Comparison of ENCODE assay signal across 10 cellular contexts in the genomic region with DNA sequence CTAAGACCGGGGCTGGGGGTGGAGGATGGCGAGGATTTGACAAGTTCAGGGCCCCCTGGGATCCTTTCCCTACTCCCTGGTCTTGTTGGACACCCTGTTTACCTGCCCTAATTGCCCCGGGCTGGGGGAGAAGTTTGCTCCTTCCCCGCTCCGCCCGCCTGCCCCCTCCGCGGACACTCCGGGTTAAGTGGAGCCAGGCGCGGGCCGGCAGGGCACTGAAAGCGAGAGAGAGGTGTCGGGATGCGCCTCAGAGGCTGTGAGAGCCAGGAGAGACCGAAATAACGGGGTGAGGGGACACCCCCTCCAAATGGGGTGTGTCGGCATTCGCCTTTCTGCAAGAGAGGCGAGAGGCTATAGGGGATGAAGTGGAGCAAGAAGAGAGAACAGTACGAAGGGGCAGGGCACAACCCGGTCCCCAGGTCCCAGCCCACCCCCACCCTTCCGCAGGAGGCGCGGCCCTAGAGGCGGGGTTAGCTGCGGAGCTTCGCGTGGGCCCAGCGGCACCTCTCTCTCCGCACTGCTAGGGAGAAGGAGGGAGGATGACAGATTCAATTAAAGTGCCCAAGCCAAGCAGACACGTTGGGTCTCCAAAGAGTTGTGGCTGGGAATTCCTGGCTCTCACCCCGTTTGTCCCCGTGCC. TPM values are rescaled to one million over a fixed set of nuclear protein-coding genes. Genes with fewer than 3 reads are reported as not detected.
A peak's percentile ranks its signal among the peaks of the same experiment; 100 is the strongest.
DNase-seq lines count a peak whose midpoint lies in the region; ATAC-seq, FAIRE-seq and TF ChIP-seq lines count a peak whose summit lies in the region.
"Had no signal": no experiment of that assay in that cellular context is flagged by ENCODE, and none has a peak within 500 bp of the region (broad histone marks: within the 10 kb centered on the region; RNA-seq: fewer than 3 reads in every experiment).

No MANE protein-coding gene starts in this region.

- peak overlapping the region; percentile 49 to 67 (median 56) for H3K4me3 ChIP-seq in BLaER1 treated with 17β-estradiol and CSF1 and Interleukin-3, amounts not matched to agents 10 nM and 100 nM
- H3K4me3 ChIP-seq in mucosa of stomach (ENCODE audit: low read length): peak overlapping the region; percentile 19

- H4K91ac ChIP-seq in H9 (ENCODE audit: insufficient read length, low read depth, low read length): no peak overlapping the region

- H3K79me1 ChIP-seq in H9 (ENCODE audit: insufficient read depth, low read depth, low read length, poor library complexity, severe bottlenecking): no peaks in the 10 kb centered on the region

- no CpG with 5 or more reads among the region's 34 CpGs for WGBS in H9 (ENCODE audit: extremely low coverage, insufficient read length, low lambda C conversion rate)

- H2BK15ac ChIP-seq in H9 (ENCODE audit: low read depth, low read length): no peak overlapping the region

- no peak for TF ChIP-seq CTCF in H9 (conservative IDR thresholded peaks at IDR 0.05)

- no peak overlapping the region for H2AK5ac ChIP-seq in H9 (ENCODE audit: insufficient read length, low read length)

- no peak overlapping the region for H2BK12ac ChIP-seq in H9 (ENCODE audit: insufficient read length, low read depth, low read length)

- H3K14ac ChIP-seq in H9 (ENCODE audit: insufficient read depth, low read length): no peak overlapping the region

- POLR2A ChIA-PET in activated naive CD8-positive, alpha-beta T cell treated with anti-CD3 and anti-CD28 coated beads, Interleukin-2, amount 10 ng/mL, durations not matched to agents 7 days and 5 days (lab: Charles Lee): interaction anchor here (0.6 to 1.0 kb wide), 2 partner anchors 15 to 99 kb away, joined by 3 read pairs; partner anchors contain the start of gene FLAD1

- no peak overlapping the region for H2BK20ac ChIP-seq in H9 (ENCODE audit: low read depth, low read length, poor library complexity, severe bottlenecking)

- no peak overlapping the region for H3K27ac ChIP-seq in BLaER1 treated with 17β-estradiol and CSF1 and Interleukin-3, amounts not matched to agents 10 nM and 100 nM
- H3K27ac ChIP-seq in H9 (ENCODE audit: insufficient read length, low read depth, low read length): no peak overlapping the region

- H3K4me1 Mint-ChIP-seq in H9: peaks cover 32 to 54% of the 10 kb centered on the region in 2 experiments
- peaks cover 41% of the 10 kb centered on the region for H3K4me1 Mint-ChIP-seq in activated naive CD8-positive, alpha-beta T cell treated with anti-CD3 and anti-CD28 coated beads, Interleukin-2, amount 10 ng/mL, durations not matched to agents 7 days and 5 days

- no peak for FAIRE-seq in urothelium cell line (lab: Jason Lieb, UNC)

- H3K4me3 Mint-ChIP-seq in H9: peak overlapping the region; percentile 34 to 74; a peak in 4 of 5 replicates
- H3K4me3 Mint-ChIP-seq in activated naive CD8-positive, alpha-beta T cell treated with anti-CD3 and anti-CD28 coated beads, Interleukin-2, amount 10 ng/mL, durations not matched to agents 7 days and 5 days: peak overlapping the region; percentile 12

- H2AFZ ChIP-seq in H9 (ENCODE audit: low read length): no peak overlapping the region

- H4K20me1 ChIP-seq in BLaER1 treated with 17β-estradiol and CSF1 and Interleukin-3, amounts not matched to agents 10 nM and 100 nM: peaks cover 33 to 66% (median 51%) of the 10 kb centered on the region in 11 experiments; a peak in 20 of 22 replicates
- no peaks in the 10 kb centered on the region for H4K20me1 ChIP-seq in H9 (ENCODE audit: control insufficient read depth, insufficient read depth, insufficient read length)

- H3K18ac ChIP-seq in H9 (ENCODE audit: insufficient read length, low read depth, low read length): no peak overlapping the region

- H3K4me2 ChIP-seq in BLaER1 treated with 17β-estradiol and CSF1 and Interleukin-3, amounts not matched to agents 10 nM and 100 nM: peak overlapping the region; percentile 94 to 100 (median 98)
- peak overlapping the region; percentile 26 for H3K4me2 ChIP-seq in H9 (ENCODE audit: insufficient read depth, insufficient read length, low read length)

- no peak overlapping the region for H4K8ac ChIP-seq in H9 (replicated peaks; ENCODE audit: insufficient read length, low read depth, low read length)

- H2BK120ac ChIP-seq in H9 (ENCODE audit: low read depth, low read length, poor library complexity, severe bottlenecking): no peak overlapping the region

- no peaks in the 10 kb centered on the region for H3K9me3 ChIP-seq in BLaER1 treated with 17β-estradiol and CSF1 and Interleukin-3, amounts not matched to agents 10 nM and 100 nM (replicated peaks in 1 of 11)
- H3K9me3 ChIP-seq in H9 (ENCODE audit: control insufficient read depth, low read depth, low read length): no peaks in the 10 kb centered on the region
- H3K9me3 ChIP-seq in mucosa of stomach (ENCODE audit: control insufficient read depth, low read length): no peaks in the 10 kb centered on the region

- no peak for ATAC-seq in activated naive CD8-positive, alpha-beta T cell treated with anti-CD3 and anti-CD28 coated beads, Interleukin-2, amount 10 ng/mL, durations not matched to agents 7 days and 5 days (ENCODE audit: low read depth)
- no peak for ATAC-seq in GM18858 (IDR thresholded peaks at IDR 0.05; ENCODE audit: unreplicated experiment)
- ATAC-seq: SK-N-SH treated with all-trans-retinoic acid at 6 μM for 48 hours had no signal

- H3K56ac ChIP-seq in H9 (ENCODE audit: insufficient read length, low read depth, low read length): no peak overlapping the region

- H3K36me3 Mint-ChIP-seq in H9 (ENCODE audit: insufficient read depth in 1 of 3, low read depth in 3 of 3): 0 out of 7 replicates have a peak, but pooled peaks cover 0 to 4% (median 0%) of the 10 kb centered on the region in 3 experiments
- H3K36me3 Mint-ChIP-seq in activated naive CD8-positive, alpha-beta T cell treated with anti-CD3 and anti-CD28 coated beads, Interleukin-2, amount 10 ng/mL, durations not matched to agents 7 days and 5 days: peaks cover 1% of the 10 kb centered on the region

- H3K4ac ChIP-seq in H9 (ENCODE audit: low read depth, low read length): no peak overlapping the region

- H3K27me3 ChIP-seq in BLaER1 treated with 17β-estradiol and CSF1 and Interleukin-3, amounts not matched to agents 10 nM and 100 nM: peaks cover 53 to 60% (median 56%) of the 10 kb centered on the region in 11 experiments
- H3K27me3 ChIP-seq in H9 (ENCODE audit: insufficient read depth, low read length) (peaks cover 51% of the 10 kb centered on the region), mucosa of stomach (ENCODE audit: control insufficient read depth, insufficient read depth, low read length) (peaks cover 57% of the 10 kb centered on the region)

- H2BK5ac ChIP-seq in H9 (ENCODE audit: insufficient read length, low read length): no peak overlapping the region

- H3K9ac ChIP-seq in BLaER1 treated with 17β-estradiol and CSF1 and Interleukin-3, amounts not matched to agents 10 nM and 100 nM: peak overlapping the region in 9 of 11 experiments; percentile 8 to 76 (median 50); a peak in 13 of 22 replicates
- H3K9ac ChIP-seq in H9 (ENCODE audit: extremely low read depth, insufficient read length, low read length) (no peak overlapping the region), mucosa of stomach (ENCODE audit: low read length) (peak overlapping the region; percentile 18)

- no peak overlapping the region for H3T11ph ChIP-seq in H9 (ENCODE audit: low read length)

- no peak for DNase-seq in H9
- DNase-seq in activated naive CD8-positive, alpha-beta T cell treated with anti-CD3 and anti-CD28 coated beads, Interleukin-2, amount 10 ng/mL, durations not matched to agents 7 days and 5 days: no peak
- no peak for DNase-seq in urothelium cell line (ENCODE audit: low spot score)
- no peak for DNase-seq in GM19238 (ENCODE audit: insufficient read length, low spot score)
- DNase-seq in SKM-1 (lab: John Stamatoyannopoulos, UW; ENCODE audit: unreplicated experiment): no peak
- DNase-seq: mesendoderm had no signal

- peaks cover 86 to 93% (median 92%) of the 10 kb centered on the region in 10 experiments for H3K4me1 ChIP-seq in BLaER1 treated with 17β-estradiol and CSF1 and Interleukin-3, amounts not matched to agents 10 nM and 100 nM
- H3K4me1 ChIP-seq in H9 (ENCODE audit: insufficient read depth, low read length) (no peaks in the 10 kb centered on the region), mucosa of stomach (ENCODE audit: control insufficient read depth, insufficient read depth, low read length) (peaks cover 80% of the 10 kb centered on the region)

- no peaks in the 10 kb centered on the region for H3K36me3 ChIP-seq in BLaER1 treated with 17β-estradiol and CSF1 and Interleukin-3, amounts not matched to agents 10 nM and 100 nM
- H3K36me3 ChIP-seq in mucosa of stomach (ENCODE audit: control insufficient read depth, insufficient read depth, low read length): no peaks in the 10 kb centered on the region

- peaks cover 0 to 6% of the 10 kb centered on the region in 2 experiments; a peak in 2 of 5 replicates for H3K9me3 Mint-ChIP-seq in H9
- no peaks in the 10 kb centered on the region for H3K9me3 Mint-ChIP-seq in activated naive CD8-positive, alpha-beta T cell treated with anti-CD3 and anti-CD28 coated beads, Interleukin-2, amount 10 ng/mL, durations not matched to agents 7 days and 5 days

- no peak overlapping the region for H4K5ac ChIP-seq in H9 (ENCODE audit: insufficient read length, low read depth, low read length)

- H3K79me2 ChIP-seq in H9 (ENCODE audit: insufficient read depth, low read length): no peaks in the 10 kb centered on the region

- no peak overlapping the region for H3K23ac ChIP-seq in H9 (ENCODE audit: insufficient read length, low read depth, low read length)

- H3K27ac Mint-ChIP-seq in H9: no peak overlapping the region
- H3K27ac Mint-ChIP-seq in activated naive CD8-positive, alpha-beta T cell treated with anti-CD3 and anti-CD28 coated beads, Interleukin-2, amount 10 ng/mL, durations not matched to agents 7 days and 5 days: no peak overlapping the region

- peaks cover 72% of the 10 kb centered on the region for H3K27me3 Mint-ChIP-seq in H9 (ENCODE audit: low read depth)
- H3K27me3 Mint-ChIP-seq in activated naive CD8-positive, alpha-beta T cell treated with anti-CD3 and anti-CD28 coated beads, Interleukin-2, amount 10 ng/mL, durations not matched to agents 7 days and 5 days: peaks cover 55% of the 10 kb centered on the region

- peaks cover 30% of the 10 kb centered on the region for H3K23me2 ChIP-seq in H9 (ENCODE audit: insufficient read length, low read depth, low read length, poor library complexity, severe bottlenecking)

RNA-seq across cellular contexts. Expression of gene EFNA3, which starts 3.8 kb away (rescaled TPM):
- total RNA-seq in H9 (2021): 3.9 and 4.6 TPM in 2 replicates
- 1 to 10 TPM; 3.6 to 4.2 TPM for total RNA-seq in activated naive CD8-positive, alpha-beta T cell treated with anti-CD3 and anti-CD28 coated beads, Interleukin-2, amount 10 ng/mL, durations not matched to agents 7 days and 5 days

RNA-seq across cellular contexts. Expression of gene EFNA4, which starts 18.9 kb away (rescaled TPM):
- 11.7 and 11.8 TPM in 2 replicates for total RNA-seq in H9 (2021)
- total RNA-seq in activated naive CD8-positive, alpha-beta T cell treated with anti-CD3 and anti-CD28 coated beads, Interleukin-2, amount 10 ng/mL, durations not matched to agents 7 days and 5 days: 1 to 10 TPM; 7.9 to 8.1 TPM

RNA-seq across cellular contexts. Expression of gene ADAM15, which starts 31.3 kb away (rescaled TPM):
- 29.6 and 30.6 TPM in 2 replicates for total RNA-seq in H9 (2021)
- total RNA-seq in activated naive CD8-positive, alpha-beta T cell treated with anti-CD3 and anti-CD28 coated beads, Interleukin-2, amount 10 ng/mL, durations not matched to agents 7 days and 5 days: 10 to 100 TPM; 37.0 to 37.3 TPM

RNA-seq across cellular contexts. Expression of gene EFNA1, which starts 45.3 kb away (rescaled TPM):
- 1.4 and 1.9 TPM in 2 replicates for total RNA-seq in H9 (2021)
- under 1 TPM; 0.25 to 0.48 TPM for total RNA-seq in activated naive CD8-positive, alpha-beta T cell treated with anti-CD3 and anti-CD28 coated beads, Interleukin-2, amount 10 ng/mL, durations not matched to agents 7 days and 5 days

RNA-seq across cellular contexts. Expression of gene DCST1, which starts 48.8 kb away (rescaled TPM):
- total RNA-seq in H9 (2021): not detected in 2 replicates
- total RNA-seq in activated naive CD8-positive, alpha-beta T cell treated with anti-CD3 and anti-CD28 coated beads, Interleukin-2, amount 10 ng/mL, durations not matched to agents 7 days and 5 days: not detected
